10 cellular contexts compared by ENCODE assay signal in genomic region chr15:64690578-64691296, GRCh38.
DNase-seq lines count a peak whose midpoint lies in the region; ATAC-seq and TF ChIP-seq lines count a peak whose summit lies in the region.
"Had no signal": no experiment of that assay in that cellular context is flagged by ENCODE, and none has a peak within 500 bp of the region (broad histone marks: within the 10 kb centered on the region; RNA-seq: fewer than 3 reads in every experiment).

No MANE protein-coding gene starts in this region.

- no peak for DNase-seq in stimulated activated naive CD8-positive, alpha-beta T cell treated with anti-CD3 and anti-CD28 coated beads, Interleukin-15, amount 100 ng/mL, for 72 hours
- no peak for DNase-seq in choroid plexus epithelial cell (ENCODE audit: low read depth)
- DNase-seq: activated T-cell treated with anti-CD3 and anti-CD28 coated beads, Interleukin-2, amount 50 U/mL, for 48 hours; SIG-M5 had no signal

- H3K4me1 ChIP-seq in muscle layer of colon (ENCODE audit: insufficient read depth, low read length): peaks cover 63% of the 10 kb centered on the region

- peak; percentile 12 for TF ChIP-seq CTCF in choroid plexus epithelial cell (conservative IDR thresholded peaks at IDR 0.05; ENCODE audit: low read depth, low read length)

- H3K27me3 ChIP-seq in muscle layer of colon (ENCODE audit: control insufficient read depth in 1 of 2, insufficient read depth in 2 of 2, low read length in 2 of 2): no peaks in the 10 kb centered on the region

- H3K27ac Mint-ChIP-seq in stimulated activated naive CD8-positive, alpha-beta T cell treated with anti-CD3 and anti-CD28 coated beads, Interleukin-15, Interleukin-2, amounts not matched to agents 100 ng/mL and 50 ng/mL, for 24 hours: peak overlapping the region; percentile 65
- peak overlapping the region in 1 of 2 donors; percentile 61 for H3K27ac Mint-ChIP-seq in stimulated activated naive CD8-positive, alpha-beta T cell treated with anti-CD3 and anti-CD28 coated beads, Interleukin-15, amount 100 ng/mL, for 72 hours

- peak overlapping the region; percentile 20 for H3K27ac ChIP-seq in muscle layer of colon (ENCODE audit: low read depth, low read length)

- H3K4me1 Mint-ChIP-seq in stimulated activated naive CD8-positive, alpha-beta T cell treated with anti-CD3 and anti-CD28 coated beads, Interleukin-15, Interleukin-2, amounts not matched to agents 100 ng/mL and 50 ng/mL, for 24 hours (ENCODE audit: low read depth): peaks cover 30% of the 10 kb centered on the region
- peaks cover 27% of the 10 kb centered on the region for H3K4me1 Mint-ChIP-seq in stimulated activated naive CD8-positive, alpha-beta T cell treated with anti-CD3 and anti-CD28 coated beads, Interleukin-15, amount 100 ng/mL, for 72 hours

- peaks cover 53% of the 10 kb centered on the region for H3K36me3 Mint-ChIP-seq in stimulated activated naive CD8-positive, alpha-beta T cell treated with anti-CD3 and anti-CD28 coated beads, Interleukin-15, Interleukin-2, amounts not matched to agents 100 ng/mL and 50 ng/mL, for 24 hours (ENCODE audit: low read depth)

- H3K27me3 Mint-ChIP-seq in stimulated activated naive CD8-positive, alpha-beta T cell treated with anti-CD3 and anti-CD28 coated beads, Interleukin-15, Interleukin-2, amounts not matched to agents 100 ng/mL and 50 ng/mL, for 24 hours: no peaks in the 10 kb centered on the region
- no peaks in the 10 kb centered on the region for H3K27me3 Mint-ChIP-seq in stimulated activated naive CD8-positive, alpha-beta T cell treated with anti-CD3 and anti-CD28 coated beads, Interleukin-15, amount 100 ng/mL, for 72 hours

- no peak for ATAC-seq in stimulated activated naive CD8-positive, alpha-beta T cell treated with anti-CD3 and anti-CD28 coated beads, Interleukin-15, amount 100 ng/mL, for 72 hours
- ATAC-seq in HG03342 (IDR thresholded peaks at IDR 0.05; ENCODE audit: unreplicated experiment) (no peak), HG02884 (IDR thresholded peaks at IDR 0.05; ENCODE audit: unreplicated experiment) (no peak), GM18520 (IDR thresholded peaks at IDR 0.05; ENCODE audit: unreplicated experiment) (no peak), HG03045 (IDR thresholded peaks at IDR 0.05; ENCODE audit: unreplicated experiment) (no peak)

- peaks cover 46% of the 10 kb centered on the region for H3K36me3 ChIP-seq in muscle layer of colon (ENCODE audit: insufficient read depth, low read length)

- peak overlapping the region; percentile 24 for H3K9ac ChIP-seq in muscle layer of colon (ENCODE audit: low read length)

- no peak overlapping the region for H3K4me3 Mint-ChIP-seq in stimulated activated naive CD8-positive, alpha-beta T cell treated with anti-CD3 and anti-CD28 coated beads, Interleukin-15, Interleukin-2, amounts not matched to agents 100 ng/mL and 50 ng/mL, for 24 hours
- H3K4me3 Mint-ChIP-seq in stimulated activated naive CD8-positive, alpha-beta T cell treated with anti-CD3 and anti-CD28 coated beads, Interleukin-15, amount 100 ng/mL, for 72 hours: no peak overlapping the region

- H3K9me3 ChIP-seq in muscle layer of colon (ENCODE audit: low read length): no peaks in the 10 kb centered on the region

- H3K9me3 Mint-ChIP-seq in stimulated activated naive CD8-positive, alpha-beta T cell treated with anti-CD3 and anti-CD28 coated beads, Interleukin-15, Interleukin-2, amounts not matched to agents 100 ng/mL and 50 ng/mL, for 24 hours: no peaks in the 10 kb centered on the region
- no peaks in the 10 kb centered on the region for H3K9me3 Mint-ChIP-seq in stimulated activated naive CD8-positive, alpha-beta T cell treated with anti-CD3 and anti-CD28 coated beads, Interleukin-15, amount 100 ng/mL, for 72 hours

- H3K4me3 ChIP-seq in choroid plexus epithelial cell (ENCODE audit: low read depth, low read length) (no peak overlapping the region), muscle layer of colon (ENCODE audit: low read depth in 1 of 2, low read length in 2 of 2) (no peak overlapping the region)
